9 cellular contexts compared by ENCODE assay signal in genomic region chr19:7337380-7338194, GRCh38. TPM values are rescaled to one million over a fixed set of nuclear protein-coding genes. Genes with fewer than 3 reads are reported as not detected.
DNase-seq lines count a peak whose midpoint lies in the region; ATAC-seq, FAIRE-seq and TF ChIP-seq lines count a peak whose summit lies in the region.
"Had no signal": no experiment of that assay in that cellular context is flagged by ENCODE, and none has a peak within 500 bp of the region (broad histone marks: within the 10 kb centered on the region; RNA-seq: fewer than 3 reads in every experiment).

No MANE protein-coding gene starts in this region.

- DNase-seq in GM12892 (ENCODE audit: insufficient read length) (peak; percentile 45), NCI-H748 (lab: John Stamatoyannopoulos, UW; ENCODE audit: unreplicated experiment) (no peak), dedifferentiated amniotic fluid mesenchymal stem cell (ENCODE audit: extremely low spot score) (no peak), HPDE6-E6E7 (ENCODE audit: extremely low spot score) (no peak), T1000 (lab: John Stamatoyannopoulos, UW) (no peak)
- DNase-seq in activated naive CD8-positive, alpha-beta T cell treated with anti-CD3 and anti-CD28 coated beads, Interleukin-2, amount 50 U/mL, for 24 hours = peak; percentile 44

- peak overlapping the region; percentile 11 for H3K4me3 Mint-ChIP-seq in activated naive CD8-positive, alpha-beta T cell treated with anti-CD3 and anti-CD28 coated beads, Interleukin-2, amount 50 U/mL, for 24 hours

- peaks cover 44% of the 10 kb centered on the region for H3K4me1 Mint-ChIP-seq in activated naive CD8-positive, alpha-beta T cell treated with anti-CD3 and anti-CD28 coated beads, Interleukin-2, amount 50 U/mL, for 24 hours

- ATAC-seq in GM21381 (IDR thresholded peaks at IDR 0.05; ENCODE audit: unreplicated experiment) (peak; percentile 64), HG03558 (IDR thresholded peaks at IDR 0.05; ENCODE audit: extremely low read depth, unreplicated experiment) (peak; percentile 44)
- peak; percentile 86 for ATAC-seq in activated naive CD8-positive, alpha-beta T cell treated with anti-CD3 and anti-CD28 coated beads, Interleukin-2, amount 50 U/mL, for 24 hours

- no peaks in the 10 kb centered on the region for H3K9me3 Mint-ChIP-seq in activated naive CD8-positive, alpha-beta T cell treated with anti-CD3 and anti-CD28 coated beads, Interleukin-2, amount 50 U/mL, for 24 hours

- H3K27me3 Mint-ChIP-seq in activated naive CD8-positive, alpha-beta T cell treated with anti-CD3 and anti-CD28 coated beads, Interleukin-2, amount 50 U/mL, for 24 hours = no peaks in the 10 kb centered on the region

- peak; percentile 98 for FAIRE-seq in GM12892 (lab: Jason Lieb, UNC)
- FAIRE-seq: colon had no signal

- H3K36me3 Mint-ChIP-seq in activated naive CD8-positive, alpha-beta T cell treated with anti-CD3 and anti-CD28 coated beads, Interleukin-2, amount 50 U/mL, for 24 hours (ENCODE audit: low read depth) = no peaks in the 10 kb centered on the region

- TF ChIP-seq POLR2A in GM12892 (IDR thresholded peaks at IDR 0.05; ENCODE audit: low read depth, low read length) = peak; percentile 69; the same call in 1 of the 2 replicates

- H3K27ac Mint-ChIP-seq in activated naive CD8-positive, alpha-beta T cell treated with anti-CD3 and anti-CD28 coated beads, Interleukin-2, amount 50 U/mL, for 24 hours = peak overlapping the region; percentile 67

RNA-seq across cellular contexts. Expression of gene ARHGEF18, which starts 11.2 kb away (rescaled TPM):
- polyA plus RNA-seq in GM12892 (2012; ENCODE audit: missing spikeins) = 3.8 TPM

RNA-seq across cellular contexts. Expression of gene INSR, which starts 43.4 kb away (rescaled TPM):
- 22.0 TPM for polyA plus RNA-seq in GM12892 (2012; ENCODE audit: missing spikeins)

Comparison
In these comparisons a context has a peak if more than half of its experiments do, and no peak if none do; other contexts are left out.
1. DNase-seq: peak in GM12892 (single experiment) and activated naive CD8-positive, alpha-beta T cell treated with anti-CD3 and anti-CD28 coated beads, Interleukin-2, amount 50 U/mL, for 24 hours (single experiment); none in NCI-H748 (single experiment), dedifferentiated amniotic fluid mesenchymal stem cell (single experiment), HPDE6-E6E7 (single experiment) and T1000 (single experiment).
2. Peak in every context shown above with its lines, with median percentiles within 50 percentile points of each other: ATAC-seq.